In genomic region chr10:3069876-3070275, GRCh38 we compare ENCODE assay signal across 14 cellular contexts. TPM values are rescaled to one million over a fixed set of nuclear protein-coding genes. Genes with fewer than 3 reads are reported as not detected.
A peak's percentile ranks its signal among the peaks of the same experiment; 100 is the strongest.
DNase-seq lines count a peak whose midpoint lies in the region; ATAC-seq and TF ChIP-seq lines count a peak whose summit lies in the region.
"Had no signal": no experiment of that assay in that cellular context is flagged by ENCODE, and none has a peak within 500 bp of the region (broad histone marks: within the 10 kb centered on the region; RNA-seq: fewer than 3 reads in every experiment).

No MANE protein-coding gene starts in this region.

- peaks cover 6% of the 10 kb centered on the region for H3K27me3 Mint-ChIP-seq in activated CD4-positive, alpha-beta memory T cell treated with anti-CD3 and anti-CD28 coated beads for 36 hours

- intact Hi-C loops in activated CD4-positive, alpha-beta memory T cell treated with anti-CD3 and anti-CD28 coated beads for 36 hours (cut with micrococcal nuclease), result loop anchor here (2.0 to 10.0 kb wide), 2 partner anchors 103 to 125 kb away; partner anchors contain the start of gene PITRM1

- H3K4me3 ChIP-seq in ACC112 (ENCODE audit: low read depth, low read length) (peak overlapping the region; percentile 90), GM12864 (ENCODE audit: low read depth, low read length) (peak overlapping the region; percentile 98), iPS-20b (ENCODE audit: low read length) (peak overlapping the region; percentile 84; the same call in 1 of the 2 replicates)
- H3K4me3 ChIP-seq: body of pancreas had no signal

- H3K4me1 ChIP-seq in ACC112 (ENCODE audit: control insufficient read depth, insufficient read depth, low read length, unreplicated experiment) (peaks cover 35% of the 10 kb centered on the region), iPS-20b (ENCODE audit: insufficient read depth, low read length) (peaks cover 17% of the 10 kb centered on the region)

- H3K9ac ChIP-seq in iPS-20b (ENCODE audit: low read depth, low read length), result no peak overlapping the region

- CTCF ChIA-PET in activated CD4-positive, alpha-beta memory T cell treated with anti-CD3 and anti-CD28 coated beads for 36 hours (lab: Charles Lee), result interaction anchor here (1.0 to 2.5 kb wide), 2 partner anchors 22 to 24 kb away, joined by 3 to 11 read pairs; no protein-coding TSS in a partner anchor

- H3K27ac Mint-ChIP-seq in activated CD4-positive, alpha-beta memory T cell treated with anti-CD3 and anti-CD28 coated beads for 36 hours, result peak overlapping the region; percentile 64

- peak overlapping the region; percentile 75 for H3K4me3 Mint-ChIP-seq in activated CD4-positive, alpha-beta memory T cell treated with anti-CD3 and anti-CD28 coated beads for 36 hours

- H3K4me1 Mint-ChIP-seq in activated CD4-positive, alpha-beta memory T cell treated with anti-CD3 and anti-CD28 coated beads for 36 hours (ENCODE audit: low read depth), result peaks cover 51% of the 10 kb centered on the region

- H2AFZ ChIP-seq in ACC112 (ENCODE audit: low read length, unreplicated experiment), result no peak overlapping the region

- H3K27me3 ChIP-seq in ACC112 (ENCODE audit: insufficient read depth, low read length), result peaks cover 8% of the 10 kb centered on the region; the same call in 1 of the 2 replicates
- peaks cover 27% of the 10 kb centered on the region for H3K27me3 ChIP-seq in iPS-20b (ENCODE audit: insufficient read depth, low read length)

- peaks cover 45% of the 10 kb centered on the region for H3K36me3 Mint-ChIP-seq in activated CD4-positive, alpha-beta memory T cell treated with anti-CD3 and anti-CD28 coated beads for 36 hours

- TF ChIP-seq CTCF in GM12864 (IDR thresholded peaks at IDR 0.05; ENCODE audit: low read depth, low read length, missing control alignments), result no peak

- H3K36me3 ChIP-seq in ACC112 (ENCODE audit: insufficient read depth, low read length) (peaks cover 23% of the 10 kb centered on the region; the same call in 1 of the 2 replicates), iPS-20b (ENCODE audit: insufficient read depth, low read depth, low read length) (peaks cover 28% of the 10 kb centered on the region)
- H3K36me3 ChIP-seq: upper lobe of left lung had no signal

- H3K9me3 Mint-ChIP-seq in activated CD4-positive, alpha-beta memory T cell treated with anti-CD3 and anti-CD28 coated beads for 36 hours, result no peaks in the 10 kb centered on the region

- no peak for ATAC-seq in HG03280 (IDR thresholded peaks at IDR 0.05; ENCODE audit: unreplicated experiment)
- no peak for ATAC-seq in HG02759 (IDR thresholded peaks at IDR 0.05; ENCODE audit: unreplicated experiment)
- no peak for ATAC-seq in GM21786 (IDR thresholded peaks at IDR 0.05; ENCODE audit: unreplicated experiment)
- ATAC-seq: body of pancreas, mucosa of descending colon had no signal

- POLR2A ChIA-PET in activated CD4-positive, alpha-beta memory T cell treated with anti-CD3 and anti-CD28 coated beads for 36 hours (lab: Charles Lee), result interaction anchor here (0.6 to 3.5 kb wide), 3 partner anchors 22 to 79 kb away, joined by 4 to 16 read pairs (median 16); no protein-coding TSS in a partner anchor

- peak overlapping the region; percentile 60 for H3K27ac ChIP-seq in ACC112 (ENCODE audit: low read depth, low read length)
- H3K27ac ChIP-seq in iPS-20b (ENCODE audit: low read length), result no peak overlapping the region
- H3K27ac ChIP-seq: upper lobe of left lung had no signal

- no peak for DNase-seq in GM12864 (ENCODE audit: low read depth)
- DNase-seq in activated CD4-positive, alpha-beta memory T cell treated with anti-CD3 and anti-CD28 coated beads for 36 hours, result no peak
- DNase-seq in amniotic stem cell (lab: John Stamatoyannopoulos, UW), result no peak
- DNase-seq: body of pancreas; DMS 273 treated with DMSO at 0.1 percent for 48 hours; mucosa of descending colon; NCI-H446; stimulated activated CD4-positive, alpha-beta T cell treated with anti-CD3 and anti-CD28 coated beads, Interleukin-4, amount 100 ng/mL, for 24 hours; upper lobe of left lung had no signal

- peaks cover 74% of the 10 kb centered on the region for H3K79me2 ChIP-seq in ACC112 (ENCODE audit: control insufficient read depth, insufficient read depth, low read length, unreplicated experiment)

- H3K9me3 ChIP-seq in iPS-20b (ENCODE audit: insufficient read depth, low read depth, low read length), result no peaks in the 10 kb centered on the region
- H3K9me3 ChIP-seq: body of pancreas, mucosa of descending colon, upper lobe of left lung had no signal

RNA-seq across cellular contexts. Expression of gene PFKP, which starts 2.5 kb away (rescaled TPM):
- 100 to 1,000 TPM; 175 to 176 TPM for total RNA-seq in activated CD4-positive, alpha-beta memory T cell treated with anti-CD3 and anti-CD28 coated beads for 36 hours
